In the genomic region with DNA sequence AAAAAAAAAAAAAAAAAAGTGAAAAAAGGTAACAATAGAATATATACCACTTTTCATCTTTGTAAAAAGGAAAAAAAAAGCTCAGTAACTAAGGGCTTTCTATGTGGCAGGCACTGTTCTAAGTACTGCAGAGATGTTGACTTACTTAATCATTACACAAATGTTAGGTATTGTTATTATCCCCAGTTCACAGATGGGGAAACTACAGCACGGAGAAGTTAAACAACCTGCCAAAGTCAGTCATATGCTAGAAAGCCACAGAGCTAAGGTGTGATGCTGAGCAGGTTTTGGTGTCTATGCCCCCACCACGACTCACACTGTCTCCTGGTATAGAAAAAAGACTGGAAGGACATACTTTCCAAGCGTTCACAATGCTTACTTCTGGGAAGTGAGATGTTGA, we compare ENCODE assay signal across 1 cellular context.
TF ChIP-seq lines count a peak whose summit lies in the region.

No MANE protein-coding gene starts in this region.

TF ChIP-seq in SK-N-SH treated with all-trans-retinoic acid at 6 μM for 48 hours, 23 proteins besides CTCF, POLR2A, EP300 and RAD21 (continued from another document):
- TF ChIP-seq TSHZ2 (CRISPR knock-in tag; IDR thresholded peaks at IDR 0.05) = no peak
- no peak for TF ChIP-seq ESRRG (CRISPR knock-in tag; IDR thresholded peaks at IDR 0.05)
- TF ChIP-seq CSDC2 (CRISPR knock-in tag; IDR thresholded peaks at IDR 0.05) = no peak
- no peak for TF ChIP-seq ZNF70 (CRISPR knock-in tag; IDR thresholded peaks at IDR 0.05)
- TF ChIP-seq PATZ1 (CRISPR knock-in tag; IDR thresholded peaks at IDR 0.05; ENCODE audit: borderline replicate concordance) = no peak
- no peak for TF ChIP-seq ZNF8 (CRISPR knock-in tag; IDR thresholded peaks at IDR 0.05)
TF ChIP-seq in SK-N-SH treated with all-trans-retinoic acid at 6 μM for 48 hours: peak in this region for 0.
